Comparison of ENCODE assay signal across 8 cellular contexts in genomic region chr19:6802336-6803035, GRCh38. TPM values are rescaled to one million over a fixed set of nuclear protein-coding genes. Genes with fewer than 3 reads are reported as not detected.
DNase-seq lines count a peak whose midpoint lies in the region; ATAC-seq and TF ChIP-seq lines count a peak whose summit lies in the region.

No MANE protein-coding gene starts in this region.

- H3K4me3 Mint-ChIP-seq in dendritic cell treated with granulocyte-macrophage colony-stimulating factor and Interleukin-4, amounts not matched to agents 40 ng/mL and 50 ng/mL, for 4 days, result peak overlapping the region; percentile 92

- no peaks in the 10 kb centered on the region for H3K27me3 Mint-ChIP-seq in dendritic cell treated with granulocyte-macrophage colony-stimulating factor and Interleukin-4, amounts not matched to agents 40 ng/mL and 50 ng/mL, for 4 days

- H3K27ac Mint-ChIP-seq in dendritic cell treated with granulocyte-macrophage colony-stimulating factor and Interleukin-4, amounts not matched to agents 40 ng/mL and 50 ng/mL, for 4 days, result peak overlapping the region; percentile 96

- H3K4me3 ChIP-seq in gastrocnemius medialis, result no peak overlapping the region

- peak; percentile 46 for ATAC-seq in GM19035 (IDR thresholded peaks at IDR 0.05; ENCODE audit: unreplicated experiment)
- ATAC-seq in gastrocnemius medialis, result peak; percentile 33 to 45
- no peak for ATAC-seq in GM18517 (IDR thresholded peaks at IDR 0.05; ENCODE audit: unreplicated experiment)

- no peaks in the 10 kb centered on the region for H3K9me3 Mint-ChIP-seq in dendritic cell treated with granulocyte-macrophage colony-stimulating factor and Interleukin-4, amounts not matched to agents 40 ng/mL and 50 ng/mL, for 4 days

- TF ChIP-seq CTCF in gastrocnemius medialis (IDR thresholded peaks at IDR 0.05 in 4 of 5, conservative IDR thresholded peaks at IDR 0.05 in 1 of 5), result no peak

- TF ChIP-seq POLR2A in gastrocnemius medialis (IDR thresholded peaks at IDR 0.05), result no peak

- peaks cover 74% of the 10 kb centered on the region for H3K4me1 Mint-ChIP-seq in dendritic cell treated with granulocyte-macrophage colony-stimulating factor and Interleukin-4, amounts not matched to agents 40 ng/mL and 50 ng/mL, for 4 days (ENCODE audit: low read depth)

- in situ Hi-C loops in gastrocnemius medialis (cut with MboI; ENCODE audit: low sequenced_read_pairs in 4 of 4), result no loop called here

- no peaks in the 10 kb centered on the region for H3K9me3 ChIP-seq in gastrocnemius medialis

- H3K27me3 ChIP-seq in gastrocnemius medialis, result peaks cover 0 to 11% (median 7%) of the 10 kb centered on the region in 3 donors

- no peaks in the 10 kb centered on the region for H3K4me1 ChIP-seq in gastrocnemius medialis

- H3K27ac ChIP-seq in gastrocnemius medialis, result no peak overlapping the region

- H3K36me3 ChIP-seq in gastrocnemius medialis, result no peaks in the 10 kb centered on the region

- intact Hi-C loops in dendritic cell treated with granulocyte-macrophage colony-stimulating factor and Interleukin-4, amounts not matched to agents 40 ng/mL and 50 ng/mL, for 4 days (cut with micrococcal nuclease), result loop anchor here (2.0 kb wide), 2 partner anchors 60 to 64 kb away; partner anchors contain the start of gene TRIP10
- intact Hi-C loops in gastrocnemius medialis (cut with DNase I; ENCODE audit: low total_unique reads), result no loop called here

- H3K36me3 Mint-ChIP-seq in dendritic cell treated with granulocyte-macrophage colony-stimulating factor and Interleukin-4, amounts not matched to agents 40 ng/mL and 50 ng/mL, for 4 days (ENCODE audit: low read depth), result peaks cover 27% of the 10 kb centered on the region

- DNase-seq in HPDE6-E6E7 (ENCODE audit: extremely low spot score) (peak; percentile 13), gastrocnemius medialis (peak; percentile 16 to 35), T1000 (lab: John Stamatoyannopoulos, UW) (no peak), HT-29 (ENCODE audit: low spot score) (no peak)
- peak in 3 of 4 experiments; percentile 11 to 33 (median 13) for DNase-seq in activated CD4-positive, CD25-positive, alpha-beta regulatory T cell (lab: John Stamatoyannopoulos, UW)

RNA-seq across cellular contexts. Expression of gene VAV1, which starts 30.0 kb away (rescaled TPM):
- 1 to 10 TPM in 2 of 4 donors, under 1 TPM in 2; 0.63 to 1.8 (median 0.96) TPM for total RNA-seq in gastrocnemius medialis
- total RNA-seq in HT-29 (2014; rRNA removed; shearing (Covaris generic)), result 0.15 and 0.57 TPM in 2 replicates

RNA-seq across cellular contexts. Expression of gene SH2D3A, which starts 35.3 kb away (rescaled TPM):
- total RNA-seq in gastrocnemius medialis, result not detected
- 110 and 119 TPM in 2 replicates for total RNA-seq in HT-29 (2014; rRNA removed; shearing (Covaris generic))

Comparison
In these comparisons a context has a peak if more than half of its experiments do, and no peak if none do; other contexts are left out.
1. DNase-seq: peak in HPDE6-E6E7 (single experiment), activated CD4-positive, CD25-positive, alpha-beta regulatory T cell (3 of 4) and gastrocnemius medialis (2 of 2); none in T1000 (single experiment) and HT-29 (single experiment).
2. RNA of gene SH2D3A, which starts 35.3 kb away (total RNA-seq): 110 to 119 TPM in HT-29; not detected in gastrocnemius medialis; every median in the first group is over 10 times any median in the second.